Comparison of ENCODE assay signal across 1 cellular context in the genomic region with DNA sequence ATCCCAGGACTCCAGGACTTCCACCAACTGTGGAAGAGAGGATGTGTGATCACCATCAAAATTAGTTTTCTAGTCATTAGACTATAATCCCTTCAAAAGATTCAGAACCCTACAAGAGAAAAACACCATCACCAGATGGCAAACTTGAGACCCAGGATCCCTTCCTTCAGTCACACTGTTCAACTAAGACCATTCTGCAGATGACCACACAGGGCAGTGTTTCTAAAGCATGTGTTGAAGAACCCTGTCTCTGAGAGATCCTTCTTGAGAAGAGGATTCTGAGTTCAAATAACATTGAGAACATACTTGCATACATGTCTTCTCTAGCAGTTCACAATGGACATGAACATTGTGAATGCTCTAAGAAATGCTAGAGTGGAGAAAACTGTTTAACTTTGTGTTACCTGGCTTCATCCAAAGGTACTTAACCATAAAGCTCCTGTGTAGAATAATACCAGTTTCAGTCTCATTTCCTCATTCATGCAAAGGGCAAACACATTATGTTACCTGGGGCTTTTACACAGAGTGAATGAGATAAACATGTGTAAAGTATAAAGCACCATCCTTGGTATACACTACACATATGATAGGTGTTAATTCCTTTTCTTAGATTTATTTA.
TF ChIP-seq lines count a peak whose summit lies in the region.

No MANE protein-coding gene starts in this region.

TF ChIP-seq in HCT116, 20 proteins besides CTCF, POLR2A, EP300 and RAD21 (continued from another document):
- no peak for TF ChIP-seq REST (IDR thresholded peaks at IDR 0.05; ENCODE audit: low read depth)
- no peak for TF ChIP-seq EZH2 (IDR thresholded peaks at IDR 0.05)
- no peak for TF ChIP-seq EGR1 (IDR thresholded peaks at IDR 0.05; ENCODE audit: low read depth)
- no peak for TF ChIP-seq CEBPB (IDR thresholded peaks at IDR 0.05; ENCODE audit: low read depth)
- TF ChIP-seq SRF (IDR thresholded peaks at IDR 0.05; ENCODE audit: low read depth) = no peak
- TF ChIP-seq CBX3 (IDR thresholded peaks at IDR 0.05; ENCODE audit: low read depth) = no peak
